ENCODE assay signal across 39 cellular contexts in genomic region chr6:50780382-50780781, GRCh38. TPM values are rescaled to one million over a fixed set of nuclear protein-coding genes. Genes with fewer than 3 reads are reported as not detected.
"Had no signal": no experiment of that assay in that cellular context is flagged by ENCODE, and none has a peak within 500 bp of the region (broad histone marks: within the 10 kb centered on the region; RNA-seq: fewer than 3 reads in every experiment).

No MANE protein-coding gene starts in this region.

- H3K4me3 ChIP-seq: MG63 had no signal

- DNase-seq: Karpas-422, Kasumi-1, MG63, MM.1S, MV-4-11, NCI-H1048, NCI-H1092, NCI-H1092 treated with DMSO at 0.1 percent for 48 hours, NCI-H1105, NCI-H1105 treated with DMSO at 0.1 percent for 48 hours, NCI-H1417, NCI-H1417 treated with DMSO at 0.1 percent for 48 hours, NCI-H1436, NCI-H1436 treated with DMSO at 0.1 percent for 48 hours, NCI-H146, NCI-H1694, NCI-H1694 treated with DMSO at 0.1 percent for 48 hours, NCI-H187, NCI-H187 treated with DMSO at 0.1 percent for 48 hours, NCI-H1930, NCI-H2029, NCI-H2029 treated with DMSO at 0.1 percent for 48 hours, NCI-H2081, NCI-H2081 treated with DMSO at 0.1 percent for 48 hours, NCI-H2107, NCI-H2171, NCI-H2171 treated with DMSO at 0.1 percent for 48 hours, NCI-H2227 treated with DMSO at 0.1 percent for 48 hours, NCI-H226, NCI-H345, NCI-H446, NCI-H446 treated with DMSO at 0.1 percent for 48 hours, NCI-H510A, NCI-H510A treated with DMSO at 0.1 percent for 48 hours, NCI-H524, NCI-H524 treated with DMSO at 0.1 percent for 48 hours had no signal

- H3K9me3 ChIP-seq: MG63 had no signal

- H3K36me3 ChIP-seq: MG63 had no signal

- H3K27me3 ChIP-seq: MG63 had no signal

RNA-seq across cellular contexts. Expression of gene TFAP2B, which starts 38.3 kb away (rescaled TPM):
- total RNA-seq: LHCN-M2, MCF 10A, NCI-H460 had no signal
